11 cellular contexts compared by ENCODE assay signal in the genomic region with DNA sequence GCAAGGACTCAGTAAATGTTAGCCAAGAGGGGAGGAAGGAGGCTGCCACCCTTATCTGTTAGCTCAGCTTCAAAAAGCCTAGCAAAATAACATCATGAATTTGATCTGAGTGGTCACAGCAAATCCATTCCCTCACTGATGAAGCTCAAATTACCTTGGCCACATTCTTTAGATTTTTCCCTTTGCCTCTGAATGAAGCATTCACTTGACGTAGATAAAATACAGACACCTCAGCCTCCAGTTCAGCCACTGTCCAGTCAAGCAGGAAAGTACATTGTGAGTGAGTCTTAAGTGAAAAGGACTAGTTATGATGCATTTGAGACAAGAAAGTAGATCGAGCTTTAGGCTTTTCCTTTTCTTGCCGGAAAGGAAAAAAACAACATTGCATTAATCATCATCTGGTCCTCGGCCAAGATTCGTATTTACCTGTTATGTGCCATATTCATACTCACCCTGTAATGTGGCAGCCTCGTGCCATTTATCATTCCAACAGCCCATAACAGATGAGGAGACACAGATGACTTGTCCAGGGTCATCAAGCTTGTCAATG.
A peak's percentile ranks its signal among the peaks of the same experiment; 100 is the strongest.
DNase-seq lines count a peak whose midpoint lies in the region; ATAC-seq and TF ChIP-seq lines count a peak whose summit lies in the region.
"Had no signal": no experiment of that assay in that cellular context is flagged by ENCODE, and none has a peak within 500 bp of the region (broad histone marks: within the 10 kb centered on the region; RNA-seq: fewer than 3 reads in every experiment).

No MANE protein-coding gene starts in this region.

- peaks cover 93 to 100% (median 97%) of the 10 kb centered on the region in 10 experiments for H3K4me1 ChIP-seq in BLaER1 treated with 17β-estradiol and CSF1 and Interleukin-3, amounts not matched to agents 10 nM and 100 nM
- peaks cover 18 to 29% of the 10 kb centered on the region in 2 donors for H3K4me1 ChIP-seq in mucosa of rectum (ENCODE audit: control insufficient read depth in 2 of 2, insufficient read depth in 2 of 2, low read length in 2 of 2)
- H3K4me1 ChIP-seq in MM.1S (ENCODE audit: low read length) = peaks cover 7% of the 10 kb centered on the region; the same call in 1 of the 2 replicates

- H3K9me3 ChIP-seq in BLaER1 treated with 17β-estradiol and CSF1 and Interleukin-3, amounts not matched to agents 10 nM and 100 nM (replicated peaks in 1 of 11) = peaks cover 0 to 59% (median 50%) of the 10 kb centered on the region in 11 experiments; a peak in 17 of 22 replicates
- H3K9me3 ChIP-seq in mucosa of rectum (ENCODE audit: control insufficient read depth in 2 of 2, low read length in 2 of 2) = no peaks in the 10 kb centered on the region
- H3K9me3 ChIP-seq in MM.1S (replicated peaks; ENCODE audit: insufficient read depth, low read length) = no peaks in the 10 kb centered on the region
- H3K9me3 ChIP-seq: testis had no signal

- DNase-seq in M059J (ENCODE audit: low read depth) (peak; percentile 89), chondrocyte (ENCODE audit: low spot score) (no peak), NCI-H2081 treated with DMSO at 0.1 percent for 48 hours (lab: John Stamatoyannopoulos, UW) (no peak), MM.1S (no peak)
- DNase-seq in activated CD4-positive, CD25-positive, alpha-beta regulatory T cell (lab: John Stamatoyannopoulos, UW) = no peak
- DNase-seq: caudate nucleus, testis had no signal

- no peaks in the 10 kb centered on the region for H3K9me3 Mint-ChIP-seq in chondrocyte (ENCODE audit: low read depth)

- H3K27me3 ChIP-seq in BLaER1 treated with 17β-estradiol and CSF1 and Interleukin-3, amounts not matched to agents 10 nM and 100 nM = no peaks in the 10 kb centered on the region
- H3K27me3 ChIP-seq in mucosa of rectum (ENCODE audit: control insufficient read depth in 2 of 2, insufficient read depth in 2 of 2, low read length in 2 of 2) (no peaks in the 10 kb centered on the region), MM.1S (replicated peaks; ENCODE audit: insufficient read depth, low read length) (no peaks in the 10 kb centered on the region)
- H3K27me3 ChIP-seq: testis had no signal

- peak overlapping the region in 5 of 11 experiments; percentile 15 to 75 (median 68); a peak in 8 of 22 replicates for H3K9ac ChIP-seq in BLaER1 treated with 17β-estradiol and CSF1 and Interleukin-3, amounts not matched to agents 10 nM and 100 nM
- H3K9ac ChIP-seq in mucosa of rectum (ENCODE audit: low read depth in 1 of 2, low read length in 2 of 2) (peak overlapping the region in 1 of 2 donors; percentile 52), MM.1S (ENCODE audit: low read length) (no peak overlapping the region)
- H3K9ac ChIP-seq: KMS-11 had no signal

- peaks cover 4% of the 10 kb centered on the region for H3K36me3 Mint-ChIP-seq in chondrocyte (ENCODE audit: low read depth)

- TF ChIP-seq CTCF in chondrocyte (IDR thresholded peaks at IDR 0.05) (no peak), MM.1S (IDR thresholded peaks at IDR 0.05; ENCODE audit: low read length) (no peak)

- peak overlapping the region; percentile 3 for H3K4me3 Mint-ChIP-seq in chondrocyte (ENCODE audit: unreplicated experiment)

- peak overlapping the region; percentile 83 for H3K27ac Mint-ChIP-seq in chondrocyte (ENCODE audit: unreplicated experiment)

- peaks cover 5 to 69% (median 47%) of the 10 kb centered on the region in 11 experiments; a peak in 20 of 22 replicates for H3K36me3 ChIP-seq in BLaER1 treated with 17β-estradiol and CSF1 and Interleukin-3, amounts not matched to agents 10 nM and 100 nM
- no peaks in the 10 kb centered on the region for H3K36me3 ChIP-seq in mucosa of rectum (ENCODE audit: control insufficient read depth in 2 of 2, insufficient read depth in 2 of 2, low read length in 2 of 2)
- H3K36me3 ChIP-seq in MM.1S (replicated peaks; ENCODE audit: insufficient read depth, low read length) = no peaks in the 10 kb centered on the region

- H2AFZ ChIP-seq in MM.1S (ENCODE audit: low read length) = no peak overlapping the region

- peak overlapping the region in 4 of 10 experiments; percentile 6 to 35 (median 25); a peak in 2 of 20 replicates for H3K4me3 ChIP-seq in BLaER1 treated with 17β-estradiol and CSF1 and Interleukin-3, amounts not matched to agents 10 nM and 100 nM
- peak overlapping the region in 1 of 2 donors; percentile 19 for H3K4me3 ChIP-seq in mucosa of rectum (ENCODE audit: low read length in 2 of 2)
- no peak overlapping the region for H3K4me3 ChIP-seq in MM.1S (ENCODE audit: low read length)
- H3K4me3 ChIP-seq: testis had no signal

- H3K79me2 ChIP-seq in MM.1S (ENCODE audit: low read length) = no peaks in the 10 kb centered on the region

- peak overlapping the region in 9 of 11 experiments; percentile 59 to 96 (median 87); a peak in 18 of 22 replicates for H3K27ac ChIP-seq in BLaER1 treated with 17β-estradiol and CSF1 and Interleukin-3, amounts not matched to agents 10 nM and 100 nM
- peak overlapping the region; percentile 83 to 90 for H3K27ac ChIP-seq in mucosa of rectum (ENCODE audit: low read depth in 2 of 2, low read length in 2 of 2)
- H3K27ac ChIP-seq in MM.1S (ENCODE audit: low read length) = no peak overlapping the region
- H3K27ac ChIP-seq: KMS-11, testis had no signal

- peaks cover 0 to 70% (median 0%) of the 10 kb centered on the region in 11 experiments; a peak in 2 of 22 replicates for H4K20me1 ChIP-seq in BLaER1 treated with 17β-estradiol and CSF1 and Interleukin-3, amounts not matched to agents 10 nM and 100 nM
- H4K20me1 ChIP-seq in MM.1S (ENCODE audit: insufficient read depth, low read length) = no peaks in the 10 kb centered on the region

- H3F3A ChIP-seq in MM.1S (ENCODE audit: insufficient read depth, low read length) = no peaks in the 10 kb centered on the region

- no peaks in the 10 kb centered on the region for H3K27me3 Mint-ChIP-seq in chondrocyte (ENCODE audit: low read depth)

- H3K4me1 Mint-ChIP-seq in chondrocyte (ENCODE audit: low read depth) = peaks cover 67% of the 10 kb centered on the region

- no peaks in the 10 kb centered on the region for H3K9me2 ChIP-seq in MM.1S (replicated peaks; ENCODE audit: insufficient read depth, low read length)

- ATAC-seq in HG02678 (IDR thresholded peaks at IDR 0.05; ENCODE audit: unreplicated experiment) = no peak

- peak overlapping the region; percentile 67 to 89 (median 79) for H3K4me2 ChIP-seq in BLaER1 treated with 17β-estradiol and CSF1 and Interleukin-3, amounts not matched to agents 10 nM and 100 nM
- no peak overlapping the region for H3K4me2 ChIP-seq in MM.1S (ENCODE audit: low read depth, low read length)
- H3K4me2 ChIP-seq: KMS-11 had no signal
